1 cellular context compared by ENCODE assay signal in the genomic region with DNA sequence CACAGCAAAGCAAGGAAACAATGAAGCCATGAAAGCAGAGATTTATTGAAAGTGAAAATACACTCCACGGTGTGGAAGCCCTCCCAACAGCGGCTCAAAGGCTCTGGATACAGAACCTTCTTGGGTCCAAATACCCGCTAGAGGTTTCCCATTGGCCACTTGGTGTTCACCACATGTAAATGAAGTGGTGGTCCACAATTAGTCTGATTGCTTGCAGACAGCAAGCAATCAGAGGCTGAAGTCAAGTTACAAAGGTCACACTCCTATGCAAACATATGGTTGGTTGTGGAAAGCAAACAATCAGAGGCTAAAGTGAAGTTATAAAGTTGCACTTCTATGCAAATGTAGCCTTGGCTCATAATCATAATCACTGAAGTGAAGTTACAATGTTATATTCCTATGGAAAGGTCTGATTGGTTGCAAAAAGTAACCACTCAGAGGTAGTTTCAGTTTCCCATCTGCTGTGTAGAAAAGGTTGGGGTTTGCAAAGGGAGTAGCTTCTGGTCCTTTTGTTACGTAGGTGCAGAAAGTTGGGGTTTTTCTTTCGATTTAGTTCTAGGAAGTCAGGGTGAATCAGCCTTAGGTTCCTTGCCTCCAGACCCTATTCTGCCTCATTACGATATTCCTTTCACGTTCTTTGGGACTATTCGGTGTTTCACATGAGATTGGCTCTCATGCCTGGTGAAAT.
TF ChIP-seq lines count a peak whose summit lies in the region.

No MANE protein-coding gene starts in this region.

TF ChIP-seq in SK-N-SH, 30 proteins besides CTCF, POLR2A, EP300 and RAD21 (continued from another document):
- TF ChIP-seq IRF3 (IDR thresholded peaks at IDR 0.05; ENCODE audit: low read depth, low read length), result no peak
